9 cellular contexts compared by ENCODE assay signal in genomic region chr20:36273414-36274247, GRCh38. TPM values are rescaled to one million over a fixed set of nuclear protein-coding genes. Genes with fewer than 3 reads are reported as not detected.
DNase-seq lines count a peak whose midpoint lies in the region; ATAC-seq, FAIRE-seq and TF ChIP-seq lines count a peak whose summit lies in the region.
"Had no signal": no experiment of that assay in that cellular context is flagged by ENCODE, and none has a peak within 500 bp of the region (broad histone marks: within the 10 kb centered on the region; RNA-seq: fewer than 3 reads in every experiment).

No MANE protein-coding gene starts in this region.

- H3F3A ChIP-seq in GM23248 (ENCODE audit: insufficient read depth) = no peaks in the 10 kb centered on the region

- peaks cover 42% of the 10 kb centered on the region for H3K27me3 ChIP-seq in GM23248 (replicated peaks; ENCODE audit: insufficient read depth)
- H3K27me3 ChIP-seq in thyroid gland = no peaks in the 10 kb centered on the region

- H3K36me3 Mint-ChIP-seq in activated CD8-positive, alpha-beta T cell treated with anti-CD3 and anti-CD28 coated beads for 36 hours (ENCODE audit: low read depth) = no peaks in the 10 kb centered on the region

- no peaks in the 10 kb centered on the region for H3K27me3 Mint-ChIP-seq in activated CD8-positive, alpha-beta T cell treated with anti-CD3 and anti-CD28 coated beads for 36 hours

- H3K79me2 ChIP-seq in GM23248 (ENCODE audit: insufficient read depth) = no peaks in the 10 kb centered on the region

- H3K36me3 ChIP-seq in GM23248 (ENCODE audit: low read depth) = no peaks in the 10 kb centered on the region
- no peaks in the 10 kb centered on the region for H3K36me3 ChIP-seq in kidney (ENCODE audit: control insufficient read depth in 1 of 2, insufficient read depth in 2 of 2, low read length in 2 of 2)
- H3K36me3 ChIP-seq in thyroid gland = no peaks in the 10 kb centered on the region

- no peak overlapping the region for H3K4me2 ChIP-seq in GM23248 (ENCODE audit: unreplicated experiment)

- no peak overlapping the region for H3K4me3 Mint-ChIP-seq in activated CD8-positive, alpha-beta T cell treated with anti-CD3 and anti-CD28 coated beads for 36 hours

- POLR2A ChIA-PET in activated CD8-positive, alpha-beta T cell treated with anti-CD3 and anti-CD28 coated beads for 36 hours (lab: Charles Lee) = no interaction called here

- FAIRE-seq in kidney (lab: Jason Lieb, UNC) = no peak

- intact Hi-C loops in activated CD8-positive, alpha-beta T cell treated with anti-CD3 and anti-CD28 coated beads for 36 hours (cut with micrococcal nuclease) = loop anchor here (10.0 kb wide), 1 partner anchor 161 kb away; no protein-coding TSS in a partner anchor
- intact Hi-C loops in kidney (cut with DNase I) = no loop called here
- intact Hi-C loops in thyroid gland (cut with DNase I) = no loop called here

- no peak overlapping the region for H3K27ac ChIP-seq in C4-2B
- no peak overlapping the region for H3K27ac ChIP-seq in GM23248
- H3K27ac ChIP-seq in kidney (ENCODE audit: low read depth in 2 of 2, low read length in 2 of 2) = no peak overlapping the region
- H3K27ac ChIP-seq in thyroid gland = no peak overlapping the region

- CTCF ChIA-PET in activated CD8-positive, alpha-beta T cell treated with anti-CD3 and anti-CD28 coated beads for 36 hours (lab: Charles Lee) = interaction anchor here (0.7 to 4.1 kb wide), 8 partner anchors 30 to 219 kb away, joined by 3 to 22 read pairs (median 5); no protein-coding TSS in a partner anchor

- H4K20me1 ChIP-seq in GM23248 (ENCODE audit: insufficient read depth) = no peaks in the 10 kb centered on the region

- H3K27ac Mint-ChIP-seq in activated CD8-positive, alpha-beta T cell treated with anti-CD3 and anti-CD28 coated beads for 36 hours = no peak overlapping the region

- TF ChIP-seq CTCF in C4-2B (conservative IDR thresholded peaks at IDR 0.05) = peak; percentile 73
- TF ChIP-seq CTCF in activated CD8-positive, alpha-beta T cell treated with anti-CD3 and anti-CD28 coated beads for 36 hours (IDR thresholded peaks at IDR 0.05) = peak; percentile 16
- peak; percentile 24 for TF ChIP-seq CTCF in kidney (IDR thresholded peaks at IDR 0.05; ENCODE audit: borderline replicate concordance, extremely low read depth, insufficient read depth)
- TF ChIP-seq CTCF in thyroid gland (IDR thresholded peaks at IDR 0.05) = peak in 1 of 6 experiments; percentile 14

- in situ Hi-C loops in GM23248 (cut with MboI) = no loop called here

- DNase-seq in GM23248 = peak; percentile 47
- peak; percentile 44 for DNase-seq in activated CD8-positive, alpha-beta T cell treated with anti-CD3 and anti-CD28 coated beads for 36 hours
- no peak for DNase-seq in kidney
- no peak for DNase-seq in thyroid gland
- no peak for DNase-seq in HPDE6-E6E7 (ENCODE audit: extremely low spot score)
- no peak for DNase-seq in NCI-H345 (lab: John Stamatoyannopoulos, UW)
- DNase-seq: activated T-cell treated with anti-CD3 and anti-CD28 coated beads for 4 hours had no signal

- H3K9me2 ChIP-seq in GM23248 (ENCODE audit: insufficient read depth) = no peaks in the 10 kb centered on the region

- no peaks in the 10 kb centered on the region for H3K4me1 Mint-ChIP-seq in activated CD8-positive, alpha-beta T cell treated with anti-CD3 and anti-CD28 coated beads for 36 hours (ENCODE audit: low read depth)

- no peak overlapping the region for H2AFZ ChIP-seq in GM23248

- no peak for ATAC-seq in activated CD8-positive, alpha-beta T cell treated with anti-CD3 and anti-CD28 coated beads for 36 hours
- ATAC-seq in HG02870 (IDR thresholded peaks at IDR 0.05; ENCODE audit: unreplicated experiment) = no peak

- H3K9me3 Mint-ChIP-seq in activated CD8-positive, alpha-beta T cell treated with anti-CD3 and anti-CD28 coated beads for 36 hours = no peaks in the 10 kb centered on the region

- 33 to 37% methylated on average over 14 of the region's 14 CpGs for WGBS in GM23248 (ENCODE audit: low coverage in 1 of 2, low lambda C conversion rate in 2 of 2, missing lambda C conversion rate in 2 of 2), 2 experiments
- WGBS in thyroid gland, 2 donors = 61 to 70% methylated on average over 12 to 14 of the region's 14 CpGs

- no peak overlapping the region for H3K9ac ChIP-seq in GM23248
- no peak overlapping the region for H3K9ac ChIP-seq in kidney (ENCODE audit: low read length in 2 of 2)

- H3K4me3 ChIP-seq in GM23248 (no peak overlapping the region), kidney (ENCODE audit: low read length in 2 of 2) (no peak overlapping the region), thyroid gland (replicated peaks in 1 of 3) (no peak overlapping the region)

- no peak for TF ChIP-seq POLR2A in thyroid gland (IDR thresholded peaks at IDR 0.05)

- no peaks in the 10 kb centered on the region for H3K4me1 ChIP-seq in GM23248 (ENCODE audit: insufficient read depth)
- H3K4me1 ChIP-seq in kidney (ENCODE audit: control insufficient read depth in 1 of 2, insufficient read depth in 1 of 2, low read depth in 1 of 2, low read length in 2 of 2) = no peaks in the 10 kb centered on the region
- no peaks in the 10 kb centered on the region for H3K4me1 ChIP-seq in thyroid gland

- H3K9me3 ChIP-seq in GM23248 (ENCODE audit: low read depth) = no peaks in the 10 kb centered on the region
- H3K9me3 ChIP-seq in kidney (ENCODE audit: control insufficient read depth in 1 of 2, low read length in 2 of 2) = no peaks in the 10 kb centered on the region
- no peaks in the 10 kb centered on the region for H3K9me3 ChIP-seq in thyroid gland

RNA-seq across cellular contexts. Expression of gene DLGAP4, which starts 32.5 kb away (rescaled TPM):
- total RNA-seq in GM23248 (2014; rRNA removed; shearing (Covaris generic)) = 14.3 and 16.8 TPM in 2 replicates
- polyA plus RNA-seq in GM23248 (2016; fragmentation: Nextera tagmentation; extraction: Ambion mirVana) = 68.1 and 71.1 TPM in 2 replicates
- 10 to 100 TPM; 11.5 to 13.1 TPM for total RNA-seq in activated CD8-positive, alpha-beta T cell treated with anti-CD3 and anti-CD28 coated beads for 36 hours
- total RNA-seq in kidney = 62.4 TPM
- 19.6 TPM for polyA plus RNA-seq in kidney (ENCODE audit: insufficient read depth, low read depth, low replicate concordance)
- 10 to 100 TPM; 29.3 to 52.4 (median 41.5) TPM for total RNA-seq in thyroid gland

RNA-seq across cellular contexts. Expression of gene AAR2, which starts 37.4 kb away (rescaled TPM):
- total RNA-seq in GM23248 (2014; rRNA removed; shearing (Covaris generic)) = 31.0 and 34.3 TPM in 2 replicates
- polyA plus RNA-seq in GM23248 (2016; fragmentation: Nextera tagmentation; extraction: Ambion mirVana) (35.4 and 36.9 TPM in 2 replicates), kidney (ENCODE audit: insufficient read depth, low read depth, low replicate concordance) (29.7 TPM)
- total RNA-seq in activated CD8-positive, alpha-beta T cell treated with anti-CD3 and anti-CD28 coated beads for 36 hours = 10 to 100 TPM; 18.8 to 19.7 TPM
- total RNA-seq in kidney (27.8 TPM), thyroid gland (10 to 100 TPM; 25.5 to 33.3 (median 29.9) TPM)

Comparison
In these comparisons a context has a peak if more than half of its experiments do, and no peak if none do; other contexts are left out.
1. DNase-seq: peak in GM23248 (single experiment) and activated CD8-positive, alpha-beta T cell treated with anti-CD3 and anti-CD28 coated beads for 36 hours (single experiment); none in kidney (single experiment), thyroid gland (0 of 2), HPDE6-E6E7 (single experiment) and NCI-H345 (single experiment).